ENCODE assay signal across 19 cellular contexts in the genomic region with DNA sequence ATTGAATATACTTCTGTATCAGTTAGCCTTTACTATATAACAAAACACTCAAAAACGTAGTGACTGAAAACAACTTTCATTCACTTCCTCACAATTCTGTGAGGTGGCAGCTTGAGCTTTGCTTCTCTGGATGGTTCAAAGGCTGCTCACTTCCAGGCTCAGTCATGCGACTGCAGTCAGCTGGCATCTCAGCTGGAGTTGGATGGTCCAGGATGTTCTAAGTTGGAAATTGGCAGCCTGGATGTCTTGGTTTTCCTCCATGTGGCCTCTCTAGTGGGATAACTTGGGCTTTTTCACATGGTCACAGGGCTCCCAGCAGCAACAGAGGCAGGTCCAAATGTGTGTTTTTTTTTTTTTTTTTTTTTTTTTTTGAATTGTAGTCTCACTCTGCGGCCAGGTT.
DNase-seq lines count a peak whose midpoint lies in the region; ATAC-seq lines count a peak whose summit lies in the region.
"Had no signal": no experiment of that assay in that cellular context is flagged by ENCODE, and none has a peak within 500 bp of the region (broad histone marks: within the 10 kb centered on the region; RNA-seq: fewer than 3 reads in every experiment).

No MANE protein-coding gene starts in this region.

- DNase-seq in left ventricle myocardium superior, result no peak
- no peak for DNase-seq in right cardiac atrium
- peak; percentile 97 for DNase-seq in cerebellar cortex (ENCODE audit: low spot score)
- peak; percentile 49 for DNase-seq in globus pallidus (ENCODE audit: low spot score)
- DNase-seq in T-helper 2 cell, result no peak
- no peak for DNase-seq in GM19240 (ENCODE audit: insufficient read length, low spot score)
- DNase-seq in NCI-H2171 treated with DMSO at 0.1 percent for 48 hours (lab: John Stamatoyannopoulos, UW), result no peak
- DNase-seq: ACHN; BE2C; CD4-positive, CD25-positive, alpha-beta regulatory T cell; CD8-positive, alpha-beta memory T cell; COR-L47; DMS 273 treated with DMSO at 0.1 percent for 48 hours; DMS53; DND-41; EL; H7 had no signal

- H3K27me3 ChIP-seq in right cardiac atrium (ENCODE audit: control insufficient read depth, insufficient read depth), result no peaks in the 10 kb centered on the region
- H3K27me3 ChIP-seq: BE2C had no signal

- H3K4me1 ChIP-seq in right cardiac atrium (ENCODE audit: control insufficient read depth, insufficient read depth, low read length), result no peaks in the 10 kb centered on the region
- H3K4me1 ChIP-seq: BE2C had no signal

- no peaks in the 10 kb centered on the region for H3K9me3 ChIP-seq in right cardiac atrium (ENCODE audit: control insufficient read depth, low read length)
- H3K9me3 ChIP-seq: BE2C had no signal

- intact Hi-C loops in left ventricle myocardium superior (cut with micrococcal nuclease) (no loop called here), right cardiac atrium (cut with DNase I) (no loop called here)

- ATAC-seq in left ventricle myocardium superior, result peak; percentile 67
- ATAC-seq in right cardiac atrium, result no peak
- ATAC-seq: GM23338 had no signal

- H3K27ac ChIP-seq in right cardiac atrium (ENCODE audit: low read length), result no peak overlapping the region
- H3K27ac ChIP-seq: HL-60 had no signal

- H3K4me3 ChIP-seq in right cardiac atrium (ENCODE audit: low read length), result no peak overlapping the region
- H3K4me3 ChIP-seq: GM23338 had no signal

- WGBS in right cardiac atrium, result 88% methylated on average over 3 of the region's 3 CpGs

Comparison
In these comparisons a context has a peak if more than half of its experiments do, and no peak if none do; other contexts are left out.
1. DNase-seq: peak in cerebellar cortex (single experiment) and globus pallidus (single experiment); none in left ventricle myocardium superior (single experiment), right cardiac atrium (0 of 3), T-helper 2 cell (0 of 5), GM19240 (single experiment) and NCI-H2171 treated with DMSO at 0.1 percent for 48 hours (single experiment).